ENCODE assay signal across 8 cellular contexts in genomic region chr13:39038569-39038898, GRCh38. TPM values are rescaled to one million over a fixed set of nuclear protein-coding genes. Genes with fewer than 3 reads are reported as not detected.
DNase-seq lines count a peak whose midpoint lies in the region; ATAC-seq and TF ChIP-seq lines count a peak whose summit lies in the region.

No MANE protein-coding gene starts in this region.

- H3K9me3 ChIP-seq in neural cell (ENCODE audit: low read length) (no peaks in the 10 kb centered on the region), tibial artery (no peaks in the 10 kb centered on the region)

- H3K27me3 ChIP-seq in neural cell (ENCODE audit: insufficient read depth, low read depth, low read length) (no peaks in the 10 kb centered on the region), tibial artery (no peaks in the 10 kb centered on the region)

- TF ChIP-seq CTCF in endothelial cell (IDR thresholded peaks at IDR 0.05; ENCODE audit: unreplicated experiment), result no peak
- no peak for TF ChIP-seq CTCF in neural cell (IDR thresholded peaks at IDR 0.05; ENCODE audit: poor library complexity, severe bottlenecking)
- TF ChIP-seq CTCF in tibial artery (IDR thresholded peaks at IDR 0.05), result no peak

- peaks cover 0 to 56% (median 26%) of the 10 kb centered on the region in 4 donors for H3K4me1 ChIP-seq in tibial artery

- no peaks in the 10 kb centered on the region for H4K20me1 ChIP-seq in neural cell (ENCODE audit: insufficient read depth)

- H3K4me3 Mint-ChIP-seq in endothelial cell (ENCODE audit: unreplicated experiment), result peak overlapping the region; percentile 98

- TF ChIP-seq RAD21 in neural cell (conservative IDR thresholded peaks at IDR 0.05), result no peak

- TF ChIP-seq EP300 in neural cell (conservative IDR thresholded peaks at IDR 0.05; ENCODE audit: poor library complexity, severe bottlenecking), result no peak

- peaks cover 33% of the 10 kb centered on the region for H3K4me1 Mint-ChIP-seq in endothelial cell (ENCODE audit: unreplicated experiment)

- intact Hi-C loops in tibial artery (cut with DNase I; ENCODE audit: low total_unique reads), result no loop called here

- H3K9ac ChIP-seq in neural cell (ENCODE audit: low read length), result peak overlapping the region; percentile 81

- H3K36me3 ChIP-seq in neural cell (ENCODE audit: insufficient read depth, low read length) (no peaks in the 10 kb centered on the region), tibial artery (peaks cover 0 to 3% (median 0%) of the 10 kb centered on the region in 3 donors)

- H3F3A ChIP-seq in neural cell (ENCODE audit: insufficient read depth, low read length, poor library complexity, severe bottlenecking), result no peaks in the 10 kb centered on the region

- peaks cover 49% of the 10 kb centered on the region for H3K79me2 ChIP-seq in neural cell (replicated peaks; ENCODE audit: insufficient read depth, low read length)

- H3K27ac Mint-ChIP-seq in endothelial cell (ENCODE audit: unreplicated experiment), result peak overlapping the region; percentile 79

- H3K9me3 Mint-ChIP-seq in endothelial cell (ENCODE audit: unreplicated experiment), result no peaks in the 10 kb centered on the region

- ATAC-seq in GM21447 (IDR thresholded peaks at IDR 0.05; ENCODE audit: unreplicated experiment), result peak; percentile 34

- H3K27ac ChIP-seq in neural cell (ENCODE audit: low read length) (peak overlapping the region; percentile 87), tibial artery (peak overlapping the region; percentile 78 to 84)

- H3K36me3 Mint-ChIP-seq in endothelial cell (ENCODE audit: low read depth, unreplicated experiment), result no peaks in the 10 kb centered on the region

- DNase-seq in EH (ENCODE audit: low read depth) (peak; percentile 47), HuH-7.5 (ENCODE audit: low spot score) (peak; percentile 6), endothelial cell (ENCODE audit: low spot score) (no peak), tibial artery (no peak), A172 (ENCODE audit: low spot score) (no peak)
- peak; percentile 32 to 40 for DNase-seq in activated CD4-positive, alpha-beta T cell treated with anti-CD3 and anti-CD28 coated beads, Interleukin-2, amount 50 U/mL, for 24 hours (ENCODE audit: low read depth in 1 of 2, low spot score in 1 of 2)

- peak overlapping the region; percentile 70 for H3K4me2 ChIP-seq in neural cell (ENCODE audit: low read length)

- peaks cover 2% of the 10 kb centered on the region for H3K27me3 Mint-ChIP-seq in endothelial cell (ENCODE audit: unreplicated experiment)

- no peaks in the 10 kb centered on the region for H3K9me2 ChIP-seq in neural cell (ENCODE audit: insufficient read depth, low read length)

- H3K4me3 ChIP-seq in neural cell (ENCODE audit: low read length), result peak overlapping the region; percentile 73
- peak overlapping the region; percentile 75 to 92 for H3K4me3 ChIP-seq in tibial artery

- H2AFZ ChIP-seq in neural cell (ENCODE audit: low read depth, low read length), result peak overlapping the region; percentile 96

TF ChIP-seq in neural cell, 6 proteins besides CTCF, POLR2A, EP300 and RAD21:
- TF ChIP-seq POLR2AphosphoS5 (IDR thresholded peaks at IDR 0.05), result no peak
- TF ChIP-seq TAF1 (IDR thresholded peaks at IDR 0.05; ENCODE audit: low read depth), result no peak

RNA-seq across cellular contexts. Expression of gene NHLRC3, which starts 0.3 kb away (rescaled TPM):
- total RNA-seq in endothelial cell (ENCODE audit: unreplicated experiment), result 26.9 TPM
- 57.5 and 66.5 TPM in 2 replicates for polyA plus RNA-seq in neural cell
- polyA minus RNA-seq in neural cell, result 51.9 and 56.8 TPM in 2 replicates
- total RNA-seq in A172 (2014; rRNA removed; shearing (Covaris generic)), result 15.8 and 19.8 TPM in 2 replicates

RNA-seq across cellular contexts. Expression of gene PROSER1, which starts 0.6 kb away (rescaled TPM):
- total RNA-seq in endothelial cell (ENCODE audit: unreplicated experiment), result 61.3 TPM
- 28.2 and 38.2 TPM in 2 replicates for polyA plus RNA-seq in neural cell
- polyA minus RNA-seq in neural cell, result 41.9 and 66.6 TPM in 2 replicates
- 8.7 and 9.7 TPM in 2 replicates for total RNA-seq in A172 (2014; rRNA removed; shearing (Covaris generic))

RNA-seq across cellular contexts. Expression of gene STOML3, which starts 47.9 kb away (rescaled TPM):
- 0.18 TPM for total RNA-seq in endothelial cell (ENCODE audit: unreplicated experiment)
- not detected in 2 replicates for polyA plus RNA-seq in neural cell
- polyA minus RNA-seq in neural cell, result not detected in 2 replicates
- total RNA-seq in A172 (2014; rRNA removed; shearing (Covaris generic)), result not detected in 2 replicates

Comparison
In these comparisons a context has a peak if more than half of its experiments do, and no peak if none do; other contexts are left out.
1. DNase-seq: peak in EH (single experiment), HuH-7.5 (single experiment) and activated CD4-positive, alpha-beta T cell treated with anti-CD3 and anti-CD28 coated beads, Interleukin-2, amount 50 U/mL, for 24 hours (2 of 2); none in endothelial cell (single experiment), tibial artery (0 of 2) and A172 (single experiment).